In genomic region chr2:207720517-207721187, GRCh38 we compare ENCODE assay signal across 2 cellular contexts.
TF ChIP-seq lines count a peak whose summit lies in the region.

No MANE protein-coding gene starts in this region.

TF ChIP-seq in HepG2, 621 proteins besides CTCF, POLR2A, EP300 and RAD21:
- TF ChIP-seq RNF219 (CRISPR knock-in tag; IDR thresholded peaks at IDR 0.05) (no peak), E2F1 (CRISPR knock-in tag; IDR thresholded peaks at IDR 0.05) (no peak), LCORL (IDR thresholded peaks at IDR 0.05) (no peak), LCORL (CRISPR knock-in tag; IDR thresholded peaks at IDR 0.05) (no peak), IKZF1 (IDR thresholded peaks at IDR 0.05) (no peak), ZNF589 (CRISPR knock-in tag; conservative IDR thresholded peaks at IDR 0.05) (no peak), ZNF777 (CRISPR knock-in tag; IDR thresholded peaks at IDR 0.05) (no peak), CREM (IDR thresholded peaks at IDR 0.05) (no peak), CREM (CRISPR knock-in tag; IDR thresholded peaks at IDR 0.05) (no peak), RCOR2 (CRISPR knock-in tag; IDR thresholded peaks at IDR 0.05) (no peak), ASH2L (IDR thresholded peaks at IDR 0.05; ENCODE audit: insufficient read length, low read depth, low read length) (no peak), IRF2 (CRISPR knock-in tag; IDR thresholded peaks at IDR 0.05) (no peak), ZNF770 (CRISPR knock-in tag; IDR thresholded peaks at IDR 0.05) (no peak), NPAS2 (CRISPR knock-in tag; IDR thresholded peaks at IDR 0.05; ENCODE audit: borderline replicate concordance) (no peak), AGO1 (IDR thresholded peaks at IDR 0.05; ENCODE audit: low read depth, low read length, poor library complexity, severe bottlenecking) (no peak), BRCA1 (CRISPR knock-in tag; IDR thresholded peaks at IDR 0.05) (no peak), MAZ (IDR thresholded peaks at IDR 0.05; ENCODE audit: borderline replicate concordance, low read depth, low read length) (no peak), MAZ (CRISPR knock-in tag; IDR thresholded peaks at IDR 0.05; ENCODE audit: low read depth) (no peak), FOXC1 (CRISPR knock-in tag; IDR thresholded peaks at IDR 0.05; ENCODE audit: borderline replicate concordance) (no peak), ZSCAN29 (CRISPR knock-in tag; conservative IDR thresholded peaks at IDR 0.05) (no peak)

TF ChIP-seq in GM12878, 131 proteins besides CTCF, POLR2A, EP300 and RAD21:
- TF ChIP-seq ZNF622 (IDR thresholded peaks at IDR 0.05) = no peak
- TF ChIP-seq ZNF687 (IDR thresholded peaks at IDR 0.05) = no peak
- no peak for TF ChIP-seq SKIL (IDR thresholded peaks at IDR 0.05; ENCODE audit: low read depth, poor library complexity, severe bottlenecking)
- no peak for TF ChIP-seq NR2C1 (IDR thresholded peaks at IDR 0.05)
- no peak for TF ChIP-seq MTA2 (IDR thresholded peaks at IDR 0.05; ENCODE audit: low read depth)
